In genomic region chr17:37551788-37552187, GRCh38 we compare ENCODE assay signal across 24 cellular contexts. TPM values are rescaled to one million over a fixed set of nuclear protein-coding genes. Genes with fewer than 3 reads are reported as not detected.
DNase-seq lines count a peak whose midpoint lies in the region; ATAC-seq and TF ChIP-seq lines count a peak whose summit lies in the region.
"Had no signal": no experiment of that assay in that cellular context is flagged by ENCODE, and none has a peak within 500 bp of the region (broad histone marks: within the 10 kb centered on the region; RNA-seq: fewer than 3 reads in every experiment).

No MANE protein-coding gene starts in this region.

- no peaks in the 10 kb centered on the region for H3K9me3 Mint-ChIP-seq in activated naive CD4-positive, alpha-beta T cell treated with anti-CD3 and anti-CD28 coated beads, Interleukin-2, amount 50 U/mL, for 24 hours
- H3K9me3 Mint-ChIP-seq in activated naive CD4-positive, alpha-beta T cell treated with anti-CD3 and anti-CD28 coated beads, Interleukin-2, amount 50 U/mL, for 72 hours = no peaks in the 10 kb centered on the region
- H3K9me3 Mint-ChIP-seq in stimulated activated naive CD8-positive, alpha-beta T cell treated with anti-CD3 and anti-CD28 coated beads, Interleukin-15, amount 100 ng/mL, for 72 hours = no peaks in the 10 kb centered on the region
- H3K9me3 Mint-ChIP-seq: brain had no signal

- no peaks in the 10 kb centered on the region for H3K27me3 Mint-ChIP-seq in activated naive CD4-positive, alpha-beta T cell treated with anti-CD3 and anti-CD28 coated beads, Interleukin-2, amount 50 U/mL, for 24 hours
- H3K27me3 Mint-ChIP-seq in stimulated activated naive CD8-positive, alpha-beta T cell treated with anti-CD3 and anti-CD28 coated beads, Interleukin-15, amount 100 ng/mL, for 72 hours = no peaks in the 10 kb centered on the region
- H3K27me3 Mint-ChIP-seq: brain had no signal

- DNase-seq in activated naive CD4-positive, alpha-beta T cell treated with anti-CD3 and anti-CD28 coated beads, Interleukin-2, amount 50 U/mL, for 72 hours (ENCODE audit: low spot score in 2 of 2) = no peak
- DNase-seq in RWPE2 (ENCODE audit: low spot score) (no peak), foreskin keratinocyte (peak; percentile 63 to 82), NCI-H345 (lab: John Stamatoyannopoulos, UW) (no peak), NCI-H2029 treated with DMSO at 0.1 percent for 48 hours (lab: John Stamatoyannopoulos, UW) (no peak)
- no peak for DNase-seq in stimulated activated naive CD8-positive, alpha-beta T cell treated with anti-CD3 and anti-CD28 coated beads, Interleukin-15, amount 100 ng/mL, for 72 hours
- no peak for DNase-seq in stimulated activated naive CD4-positive, alpha-beta T cell (lab: John Stamatoyannopoulos, UW)
- DNase-seq: ACHN; activated CD4-positive, alpha-beta T cell treated with anti-CD3 and anti-CD28 coated beads for 1 hour; activated CD8-positive, alpha-beta memory T cell treated with anti-CD3 and anti-CD28 coated beads, Interleukin-2, amount 50 U/mL, for 4 hours; activated naive CD4-positive, alpha-beta T cell; cortex of kidney; DMS79 treated with DMSO at 0.1 percent for 48 hours; foreskin melanocyte; mesendoderm; NCI-H187; NCI-H446; NK-92 treated with Interleukin-12 subunit alpha and Interleukin-12 subunit beta, amount 100 ng/mL, for 24 hours; stimulated activated CD4-positive, alpha-beta T cell treated with anti-CD3 and anti-CD28 coated beads, Interleukin-2, amount 100 ng/mL, for 48 hours had no signal

- H3K36me3 Mint-ChIP-seq in activated naive CD4-positive, alpha-beta T cell treated with anti-CD3 and anti-CD28 coated beads, Interleukin-2, amount 50 U/mL, for 24 hours = peaks cover 7% of the 10 kb centered on the region
- peaks cover 13 to 16% of the 10 kb centered on the region in 2 donors for H3K36me3 Mint-ChIP-seq in activated naive CD4-positive, alpha-beta T cell treated with anti-CD3 and anti-CD28 coated beads, Interleukin-2, amount 50 U/mL, for 72 hours

- H3K27me3 ChIP-seq in RWPE2 (ENCODE audit: insufficient read depth, poor library complexity, severe bottlenecking) (no peaks in the 10 kb centered on the region), foreskin keratinocyte (no peaks in the 10 kb centered on the region)

- H3K4me1 ChIP-seq in RWPE2 (ENCODE audit: insufficient read depth, poor library complexity, severe bottlenecking) (peaks cover 17% of the 10 kb centered on the region), foreskin keratinocyte (peaks cover 12% of the 10 kb centered on the region)

- H3K4me3 Mint-ChIP-seq in activated naive CD4-positive, alpha-beta T cell treated with anti-CD3 and anti-CD28 coated beads, Interleukin-2, amount 50 U/mL, for 24 hours = peak overlapping the region; percentile 49
- H3K4me3 Mint-ChIP-seq in stimulated activated naive CD8-positive, alpha-beta T cell treated with anti-CD3 and anti-CD28 coated beads, Interleukin-15, amount 100 ng/mL, for 72 hours = no peak overlapping the region

- no peaks in the 10 kb centered on the region for H3K9me3 ChIP-seq in RWPE2 (ENCODE audit: severe bottlenecking)

- H3K36me3 ChIP-seq in RWPE2 (ENCODE audit: low read depth) = peaks cover 16% of the 10 kb centered on the region

- peak overlapping the region; percentile 32 for H3K27ac ChIP-seq in RWPE2 (ENCODE audit: poor library complexity, severe bottlenecking)
- peak overlapping the region; percentile 17 for H3K27ac ChIP-seq in foreskin keratinocyte

- peaks cover 68% of the 10 kb centered on the region for H3K4me1 Mint-ChIP-seq in activated naive CD4-positive, alpha-beta T cell treated with anti-CD3 and anti-CD28 coated beads, Interleukin-2, amount 50 U/mL, for 24 hours
- H3K4me1 Mint-ChIP-seq in stimulated activated naive CD8-positive, alpha-beta T cell treated with anti-CD3 and anti-CD28 coated beads, Interleukin-15, amount 100 ng/mL, for 72 hours = peaks cover 61% of the 10 kb centered on the region

- no peak for TF ChIP-seq CTCF in RWPE2 (IDR thresholded peaks at IDR 0.05; ENCODE audit: poor library complexity, severe bottlenecking)
- TF ChIP-seq CTCF in foreskin keratinocyte (conservative IDR thresholded peaks at IDR 0.05) = no peak

- ATAC-seq in activated naive CD4-positive, alpha-beta T cell treated with anti-CD3 and anti-CD28 coated beads, Interleukin-2, amount 50 U/mL, for 72 hours = no peak
- ATAC-seq in RWPE2 (ENCODE audit: low read depth) (peak; percentile 100), foreskin keratinocyte (peak; percentile 86)
- no peak for ATAC-seq in stimulated activated naive CD8-positive, alpha-beta T cell treated with anti-CD3 and anti-CD28 coated beads, Interleukin-15, amount 100 ng/mL, for 72 hours
- ATAC-seq: K562, SK-N-SH treated with all-trans-retinoic acid at 6 μM for 48 hours had no signal

- no peak overlapping the region for H3K4me3 ChIP-seq in RWPE2 (ENCODE audit: severe bottlenecking)
- H3K4me3 ChIP-seq: K562, skin epidermis had no signal

- H3K27ac Mint-ChIP-seq in activated naive CD4-positive, alpha-beta T cell treated with anti-CD3 and anti-CD28 coated beads, Interleukin-2, amount 50 U/mL, for 24 hours = peak overlapping the region; percentile 38
- peak overlapping the region in 1 of 2 donors; percentile 39 for H3K27ac Mint-ChIP-seq in activated naive CD4-positive, alpha-beta T cell treated with anti-CD3 and anti-CD28 coated beads, Interleukin-2, amount 50 U/mL, for 72 hours
- H3K27ac Mint-ChIP-seq in stimulated activated naive CD8-positive, alpha-beta T cell treated with anti-CD3 and anti-CD28 coated beads, Interleukin-15, amount 100 ng/mL, for 72 hours = peak overlapping the region; percentile 24 to 57

RNA-seq across cellular contexts. Expression of gene SYNRG, which starts 57.4 kb away (rescaled TPM):
- total RNA-seq in activated naive CD4-positive, alpha-beta T cell treated with anti-CD3 and anti-CD28 coated beads, Interleukin-2, amount 50 U/mL, for 72 hours = 10 to 100 TPM; 53.3 to 76.5 TPM
- total RNA-seq in foreskin keratinocyte = 12.3 TPM in 2 replicates
- 2.9 TPM in 2 replicates for polyA plus RNA-seq in foreskin keratinocyte

Comparison
In these comparisons a context has a peak if more than half of its experiments do, and no peak if none do; other contexts are left out.
1. ATAC-seq: peak in RWPE2 (single experiment) and foreskin keratinocyte (single experiment); none in activated naive CD4-positive, alpha-beta T cell treated with anti-CD3 and anti-CD28 coated beads, Interleukin-2, amount 50 U/mL, for 72 hours (0 of 2) and stimulated activated naive CD8-positive, alpha-beta T cell treated with anti-CD3 and anti-CD28 coated beads, Interleukin-15, amount 100 ng/mL, for 72 hours (single experiment).
2. DNase-seq: peak in foreskin keratinocyte (2 of 2); none in activated naive CD4-positive, alpha-beta T cell treated with anti-CD3 and anti-CD28 coated beads, Interleukin-2, amount 50 U/mL, for 72 hours (0 of 2), RWPE2 (single experiment), stimulated activated naive CD8-positive, alpha-beta T cell treated with anti-CD3 and anti-CD28 coated beads, Interleukin-15, amount 100 ng/mL, for 72 hours (0 of 2), stimulated activated naive CD4-positive, alpha-beta T cell (0 of 6), NCI-H345 (single experiment) and NCI-H2029 treated with DMSO at 0.1 percent for 48 hours (single experiment).